ENCODE assay signal across 8 cellular contexts in the genomic region with DNA sequence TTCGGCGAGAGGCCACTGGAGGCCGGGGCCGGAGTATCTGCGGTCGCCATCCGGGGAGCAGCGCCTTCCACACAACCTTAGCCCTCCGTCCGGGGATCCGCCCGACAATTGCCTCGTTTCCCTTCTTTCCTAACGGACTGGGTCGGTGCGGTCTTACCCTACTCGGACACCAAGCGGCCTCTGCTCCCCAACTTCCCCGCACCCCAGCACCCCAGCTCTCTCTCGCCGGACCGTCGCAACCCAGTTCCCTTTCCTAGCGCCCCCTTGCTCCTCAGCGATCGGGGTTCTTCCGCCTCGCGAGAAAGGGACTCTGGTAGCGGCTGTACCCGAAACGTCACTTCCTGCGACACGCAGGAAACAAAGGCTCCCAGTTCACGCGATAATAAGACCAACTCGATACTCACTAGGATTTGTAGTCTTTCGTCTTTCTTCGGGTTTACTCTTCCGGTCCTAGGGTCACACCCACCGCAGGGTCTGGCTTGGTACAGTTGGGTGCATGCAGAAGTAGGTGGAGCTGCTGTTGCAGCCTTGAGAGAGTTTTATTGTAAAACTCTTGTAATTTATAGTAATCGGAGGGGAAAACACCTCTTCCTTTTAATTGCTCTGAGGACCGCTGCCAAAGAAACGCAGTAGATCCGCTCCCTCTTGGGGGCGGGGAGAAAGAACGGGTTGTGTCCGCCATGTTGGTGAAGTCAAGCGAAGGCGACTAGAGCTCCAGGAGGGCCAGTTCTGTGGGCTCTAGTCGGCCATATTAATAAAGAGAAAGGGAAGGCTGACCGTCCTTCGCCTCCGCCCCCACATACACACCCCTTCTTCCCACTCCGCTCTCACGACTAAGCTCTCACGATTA. TPM values are rescaled to one million over a fixed set of nuclear protein-coding genes. Genes with fewer than 3 reads are reported as not detected.
DNase-seq lines count a peak whose midpoint lies in the region; ATAC-seq and TF ChIP-seq lines count a peak whose summit lies in the region.

A gene (plus strand): TSS at position 741 of the 850 bp plus-strand sequence. CDS start 209 bp downstream, outside the sequence.
A gene with protein sequence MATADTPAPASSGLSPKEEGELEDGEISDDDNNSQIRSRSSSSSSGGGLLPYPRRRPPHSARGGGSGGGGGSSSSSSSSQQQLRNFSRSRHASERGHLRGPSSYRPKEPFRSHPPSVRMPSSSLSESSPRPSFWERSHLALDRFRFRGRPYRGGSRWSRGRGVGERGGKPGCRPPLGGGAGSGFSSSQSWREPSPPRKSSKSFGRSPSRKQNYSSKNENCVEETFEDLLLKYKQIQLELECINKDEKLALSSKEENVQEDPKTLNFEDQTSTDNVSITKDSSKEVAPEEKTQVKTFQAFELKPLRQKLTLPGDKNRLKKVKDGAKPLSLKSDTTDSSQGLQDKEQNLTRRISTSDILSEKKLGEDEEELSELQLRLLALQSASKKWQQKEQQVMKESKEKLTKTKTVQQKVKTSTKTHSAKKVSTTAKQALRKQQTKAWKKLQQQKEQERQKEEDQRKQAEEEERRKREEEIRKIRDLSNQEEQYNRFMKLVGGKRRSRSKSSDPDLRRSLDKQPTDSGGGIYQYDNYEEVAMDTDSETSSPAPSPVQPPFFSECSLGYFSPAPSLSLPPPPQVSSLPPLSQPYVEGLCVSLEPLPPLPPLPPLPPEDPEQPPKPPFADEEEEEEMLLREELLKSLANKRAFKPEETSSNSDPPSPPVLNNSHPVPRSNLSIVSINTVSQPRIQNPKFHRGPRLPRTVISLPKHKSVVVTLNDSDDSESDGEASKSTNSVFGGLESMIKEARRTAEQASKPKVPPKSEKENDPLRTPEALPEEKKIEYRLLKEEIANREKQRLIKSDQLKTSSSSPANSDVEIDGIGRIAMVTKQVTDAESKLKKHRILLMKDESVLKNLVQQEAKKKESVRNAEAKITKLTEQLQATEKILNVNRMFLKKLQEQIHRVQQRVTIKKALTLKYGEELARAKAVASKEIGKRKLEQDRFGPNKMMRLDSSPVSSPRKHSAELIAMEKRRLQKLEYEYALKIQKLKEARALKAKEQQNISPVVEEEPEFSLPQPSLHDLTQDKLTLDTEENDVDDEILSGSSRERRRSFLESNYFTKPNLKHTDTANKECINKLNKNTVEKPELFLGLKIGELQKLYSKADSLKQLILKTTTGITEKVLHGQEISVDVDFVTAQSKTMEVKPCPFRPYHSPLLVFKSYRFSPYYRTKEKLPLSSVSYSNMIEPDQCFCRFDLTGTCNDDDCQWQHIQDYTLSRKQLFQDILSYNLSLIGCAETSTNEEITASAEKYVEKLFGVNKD (N-terminal part only) (minus strand): TSS at position 288 of the 850 bp plus-strand sequence. CDS start 238 bp downstream, at position 50.

- TF ChIP-seq CTCF in GM10266 (IDR thresholded peaks at IDR 0.05; ENCODE audit: control insufficient read depth, insufficient read depth, low read depth, missing control alignments) (peak; percentile 49), SK-N-SH (IDR thresholded peaks at IDR 0.05) (peak; percentile 42), glutamatergic neuron (IDR thresholded peaks at IDR 0.05; ENCODE audit: partially characterized antibody, unreplicated experiment) (no peak), osteoblast (IDR thresholded peaks at IDR 0.05; ENCODE audit: extremely low read depth, low read depth, low read length) (peak; percentile 28)

- H3K4me3 Mint-ChIP-seq in activated naive CD8-positive, alpha-beta T cell: peak within 1 kb of the TSS; percentile 98
- peak within 1 kb of the TSS; percentile 93 for H3K4me3 Mint-ChIP-seq in glutamatergic neuron (ENCODE audit: unreplicated experiment)

- peaks cover 51% of the 10 kb centered on the region for H3K4me1 Mint-ChIP-seq in activated naive CD8-positive, alpha-beta T cell (ENCODE audit: low read depth)
- peaks cover 14% of the 10 kb centered on the region for H3K4me1 Mint-ChIP-seq in glutamatergic neuron (ENCODE audit: low read depth, unreplicated experiment)

- peak within 1 kb of the TSS; percentile 95 for H2AFZ ChIP-seq in SK-N-SH (ENCODE audit: low read depth)
- peak within 1 kb of the TSS; percentile 90 for H2AFZ ChIP-seq in osteoblast (ENCODE audit: low read length)

- H3K9me2 ChIP-seq in SK-N-SH: no peaks in the 10 kb centered on the region

- peaks cover 6% of the 10 kb centered on the region for H3K9me3 Mint-ChIP-seq in activated naive CD8-positive, alpha-beta T cell (ENCODE audit: low read depth)
- peaks cover 14% of the 10 kb centered on the region for H3K9me3 Mint-ChIP-seq in glutamatergic neuron (ENCODE audit: unreplicated experiment)

- TF ChIP-seq RAD21 in SK-N-SH (IDR thresholded peaks at IDR 0.05; ENCODE audit: low read length): no peak

- no peaks in the 10 kb centered on the region for H3K27me3 Mint-ChIP-seq in activated naive CD8-positive, alpha-beta T cell
- peaks cover 16% of the 10 kb centered on the region for H3K27me3 Mint-ChIP-seq in glutamatergic neuron (ENCODE audit: unreplicated experiment)

- H3K4me2 ChIP-seq in SK-N-SH (peak within 1 kb of the TSS; percentile 76), osteoblast (ENCODE audit: insufficient read depth, low read length) (peak within 1 kb of the TSS; percentile 91)

- H3K4me1 ChIP-seq in SK-N-SH (ENCODE audit: control insufficient read depth in 1 of 2, insufficient read depth in 2 of 2, low read depth in 1 of 2, low read length in 1 of 2) (peaks cover 5 to 12% of the 10 kb centered on the region in 2 experiments; a peak in 3 of 4 replicates), osteoblast (ENCODE audit: insufficient read depth, low read length) (peaks cover 17% of the 10 kb centered on the region), thymus (ENCODE audit: control insufficient read depth, insufficient read depth, low read length) (peaks cover 7% of the 10 kb centered on the region)

- POLR2A ChIA-PET in SK-N-SH (lab: Yijun Ruan, JAX): interaction anchor here (0.6 to 2.9 kb wide), 10 partner anchors 13 to 477 kb away, joined by 3 to 38 read pairs (median 3); a partner anchor contains a TSS

- peaks cover 67% of the 10 kb centered on the region for H3K79me2 ChIP-seq in SK-N-SH (ENCODE audit: insufficient read depth)
- H3K79me2 ChIP-seq in osteoblast (ENCODE audit: insufficient read depth, low read length): peaks cover 64% of the 10 kb centered on the region

- H3K27ac Mint-ChIP-seq in activated naive CD8-positive, alpha-beta T cell: peak within 1 kb of the TSS; percentile 99
- peak within 1 kb of the TSS; percentile 99 for H3K27ac Mint-ChIP-seq in glutamatergic neuron (ENCODE audit: unreplicated experiment)

- CTCF ChIA-PET in SK-N-SH (lab: Yijun Ruan, JAX): interaction anchor here (0.6 to 2.8 kb wide), 5 partner anchors 14 to 115 kb away, joined by 3 to 18 read pairs (median 4); a partner anchor contains a TSS

- H3K9ac ChIP-seq in SK-N-SH: peak within 1 kb of the TSS; percentile 88

- H3K4me3 ChIP-seq in SK-N-SH (ENCODE audit: low read depth in 2 of 2, low read length in 1 of 2) (peak within 1 kb of the TSS; percentile 85 to 98), osteoblast (ENCODE audit: insufficient read depth, low read length) (peak within 1 kb of the TSS; percentile 81), thymus (ENCODE audit: low read length) (peak within 1 kb of the TSS; percentile 78)

- no peaks in the 10 kb centered on the region for H3K27me3 ChIP-seq in SK-N-SH (ENCODE audit: insufficient read depth)
- no peaks in the 10 kb centered on the region for H3K27me3 ChIP-seq in osteoblast (ENCODE audit: insufficient read depth, low read length)
- H3K27me3 ChIP-seq in thymus (ENCODE audit: control insufficient read depth, insufficient read depth): no peaks in the 10 kb centered on the region

- H3K27ac ChIP-seq in SK-N-SH (ENCODE audit: low read depth in 2 of 2, low read length in 1 of 2) (peak within 1 kb of the TSS; percentile 88 to 99), osteoblast (ENCODE audit: low read depth, low read length) (peak within 1 kb of the TSS; percentile 99), thymus (ENCODE audit: low read depth) (peak within 1 kb of the TSS; percentile 97)

- H3K9me3 ChIP-seq in SK-N-SH: no peaks in the 10 kb centered on the region
- no peaks in the 10 kb centered on the region for H3K9me3 ChIP-seq in osteoblast (ENCODE audit: low read depth, low read length)
- H3K9me3 ChIP-seq in thymus (ENCODE audit: control insufficient read depth): no peaks in the 10 kb centered on the region

- peak; percentile 87 for ATAC-seq in HG02588 (IDR thresholded peaks at IDR 0.05; ENCODE audit: unreplicated experiment)

- peaks cover 30% of the 10 kb centered on the region for H4K20me1 ChIP-seq in SK-N-SH (ENCODE audit: insufficient read depth)
- H4K20me1 ChIP-seq in osteoblast (ENCODE audit: insufficient read depth, low read length): peaks cover 22% of the 10 kb centered on the region

- peak; percentile 86 for DNase-seq in GM10266 (ENCODE audit: extremely low spot score)
- DNase-seq in NCI-H1048 (lab: John Stamatoyannopoulos, UW): peak; percentile 98
- peak; percentile 88 for DNase-seq in SK-N-SH
- peak; percentile 85 for DNase-seq in glutamatergic neuron
- peak; percentile 92 for DNase-seq in osteoblast (ENCODE audit: insufficient read length, low spot score, missing footprints)

- H3K36me3 ChIP-seq in SK-N-SH (replicated peaks in 1 of 2; ENCODE audit: control insufficient read depth in 1 of 2, insufficient read depth in 2 of 2, low read length in 1 of 2): peaks cover 18 to 24% of the 10 kb centered on the region in 2 experiments
- H3K36me3 ChIP-seq in osteoblast (ENCODE audit: insufficient read depth, low read length): peaks cover 17% of the 10 kb centered on the region
- no peaks in the 10 kb centered on the region for H3K36me3 ChIP-seq in thymus (ENCODE audit: control insufficient read depth, insufficient read depth)

- TF ChIP-seq EP300 in SK-N-SH (IDR thresholded peaks at IDR 0.05; ENCODE audit: borderline replicate concordance in 1 of 2, low read depth in 1 of 2, low read length in 1 of 2): peak in 1 of 2 experiments; percentile 38; a peak in 2 of 4 replicates

- under 1% methylated on average over 49 of the region's 57 CpGs for WGBS in SK-N-SH (ENCODE audit: low lambda C conversion rate)
- WGBS in thymus: under 1% methylated on average over 57 of the region's 57 CpGs

- H3K36me3 Mint-ChIP-seq in activated naive CD8-positive, alpha-beta T cell: peaks cover 25% of the 10 kb centered on the region
- H3K36me3 Mint-ChIP-seq in glutamatergic neuron (ENCODE audit: unreplicated experiment): peaks cover 5% of the 10 kb centered on the region

- peaks cover 10% of the 10 kb centered on the region for H3F3A ChIP-seq in SK-N-SH (replicated peaks; ENCODE audit: insufficient read depth)

RNA-seq across cellular contexts. Expression of the first gene that starts in this region (rescaled TPM):
- polyA plus RNA-seq in SK-N-SH (2012; rRNA removed) (2.9 and 4.6 TPM in 2 replicates), thymus (6.1 TPM)
- polyA plus RNA-seq in SK-N-SH (2012; cell fraction: cytosol; rRNA removed): 4.1 and 5.7 TPM in 2 replicates
- polyA plus RNA-seq in SK-N-SH (2012; cell fraction: nucleus; rRNA removed): 4.3 and 6.0 TPM in 2 replicates
- total RNA-seq in glutamatergic neuron (ENCODE audit: unreplicated experiment) (7.9 TPM), osteoblast (3.3 and 3.8 TPM in 2 replicates)

RNA-seq across cellular contexts. Expression of the second gene that starts in this region (rescaled TPM):
- polyA plus RNA-seq in SK-N-SH (2012; rRNA removed) (19.1 and 32.0 TPM in 2 replicates), thymus (41.8 TPM)
- 9.5 and 10.9 TPM in 2 replicates for polyA plus RNA-seq in SK-N-SH (2012; cell fraction: cytosol; rRNA removed)
- 76.5 and 180 TPM in 2 replicates for polyA plus RNA-seq in SK-N-SH (2012; cell fraction: nucleus; rRNA removed)
- total RNA-seq in glutamatergic neuron (ENCODE audit: unreplicated experiment) (66.7 TPM), osteoblast (33.3 and 36.6 TPM in 2 replicates)

Comparison
In these comparisons a context has a peak if more than half of its experiments do, and no peak if none do; other contexts are left out.
1. Peak in every context shown above with its lines: DNase-seq, ATAC-seq, H3K4me3 ChIP-seq and H3K27ac ChIP-seq.